Comparison of ENCODE assay signal across 8 cellular contexts in genomic region chr4:152100378-152101201, GRCh38.
DNase-seq lines count a peak whose midpoint lies in the region; ATAC-seq, FAIRE-seq and TF ChIP-seq lines count a peak whose summit lies in the region.

No MANE protein-coding gene starts in this region.

- no peaks in the 10 kb centered on the region for H3K9me2 ChIP-seq in PC-3 (replicated peaks; ENCODE audit: low read length)

- no peaks in the 10 kb centered on the region for H3K36me3 ChIP-seq in PC-3 (ENCODE audit: low read depth, low read length)

- H2AFZ ChIP-seq in PC-3 (ENCODE audit: low read length) = peak overlapping the region; percentile 47

- peaks cover 90% of the 10 kb centered on the region for H3K4me1 Mint-ChIP-seq in activated naive CD4-positive, alpha-beta T cell treated with anti-CD3 and anti-CD28 coated beads, Interleukin-2, amount 10 ng/mL, durations not matched to agents 7 days and 5 days
- H3K4me1 Mint-ChIP-seq in naive thymus-derived CD8-positive, alpha-beta T cell = peaks cover 53 to 96% (median 94%) of the 10 kb centered on the region in 4 donors

- H3K27me3 Mint-ChIP-seq in activated naive CD4-positive, alpha-beta T cell treated with anti-CD3 and anti-CD28 coated beads, Interleukin-2, amount 10 ng/mL, durations not matched to agents 7 days and 5 days = no peaks in the 10 kb centered on the region
- no peaks in the 10 kb centered on the region for H3K27me3 Mint-ChIP-seq in naive thymus-derived CD8-positive, alpha-beta T cell

- no peak for TF ChIP-seq CTCF in PC-3 (conservative IDR thresholded peaks at IDR 0.05; ENCODE audit: low read depth, low read length)

- peaks cover 35% of the 10 kb centered on the region for H3K36me3 Mint-ChIP-seq in activated naive CD4-positive, alpha-beta T cell treated with anti-CD3 and anti-CD28 coated beads, Interleukin-2, amount 10 ng/mL, durations not matched to agents 7 days and 5 days
- peaks cover 0 to 12% (median 10%) of the 10 kb centered on the region in 3 donors for H3K36me3 Mint-ChIP-seq in naive thymus-derived CD8-positive, alpha-beta T cell

- peak overlapping the region; percentile 98 for H3K27ac Mint-ChIP-seq in activated naive CD4-positive, alpha-beta T cell treated with anti-CD3 and anti-CD28 coated beads, Interleukin-2, amount 10 ng/mL, durations not matched to agents 7 days and 5 days
- peak overlapping the region; percentile 96 to 100 (median 98) for H3K27ac Mint-ChIP-seq in naive thymus-derived CD8-positive, alpha-beta T cell

- 0 out of 2 replicates have a peak overlapping the region, but pooled peaks have one; percentile 27 for H3K4me3 ChIP-seq in PC-3 (ENCODE audit: low read length)

- TSS peak; percentile 66 for BruUV-seq in PC-3 (replicated peaks; lab: Mats Ljungman, UMichigan)

- peak overlapping the region; percentile 60 for H3K4me2 ChIP-seq in PC-3 (ENCODE audit: low read length)

- peaks cover 9% of the 10 kb centered on the region for H3K9me3 Mint-ChIP-seq in activated naive CD4-positive, alpha-beta T cell treated with anti-CD3 and anti-CD28 coated beads, Interleukin-2, amount 10 ng/mL, durations not matched to agents 7 days and 5 days
- no peaks in the 10 kb centered on the region for H3K9me3 Mint-ChIP-seq in naive thymus-derived CD8-positive, alpha-beta T cell

- H3K9ac ChIP-seq in PC-3 (ENCODE audit: low read length) = peak overlapping the region; percentile 60

- H3K79me2 ChIP-seq in PC-3 (ENCODE audit: low read length) = no peaks in the 10 kb centered on the region

- FAIRE-seq in frontal cortex (lab: Jason Lieb, UNC) = no peak
- FAIRE-seq in HTR-8/SVneo (lab: Jason Lieb, UNC) = no peak

- POLR2A ChIA-PET in PC-3 (lab: Charles Lee; ENCODE audit: unreplicated experiment) = no interaction called here
- POLR2A ChIA-PET in naive thymus-derived CD8-positive, alpha-beta T cell (lab: Charles Lee) = interaction anchor here (0.6 to 10.8 kb wide), 23 partner anchors 10 to 436 kb away, joined by 3 to 112 read pairs (median 4); partner anchors contain the start of gene FBXW7

- CTCF ChIA-PET in PC-3 (lab: Charles Lee) = no interaction called here
- CTCF ChIA-PET in activated naive CD4-positive, alpha-beta T cell treated with anti-CD3 and anti-CD28 coated beads, Interleukin-2, amount 10 ng/mL, durations not matched to agents 7 days and 5 days (lab: Charles Lee) = interaction anchor here (0.9 to 2.3 kb wide), 7 partner anchors 8 to 308 kb away, joined by 3 to 10 read pairs (median 3); no protein-coding TSS in a partner anchor

- no peaks in the 10 kb centered on the region for H3K9me3 ChIP-seq in PC-3 (ENCODE audit: low read length)

- DNase-seq in PC-3 = peak; percentile 80
- peak; percentile 91 for DNase-seq in activated naive CD4-positive, alpha-beta T cell treated with anti-CD3 and anti-CD28 coated beads, Interleukin-2, amount 10 ng/mL, durations not matched to agents 7 days and 5 days
- DNase-seq in naive thymus-derived CD8-positive, alpha-beta T cell = peak; percentile 41 to 95 (median 88)
- no peak for DNase-seq in frontal cortex (ENCODE audit: low spot score in 2 of 2)
- no peak for DNase-seq in HTR-8/SVneo (ENCODE audit: insufficient read length, low spot score)
- no peak for DNase-seq in GF-D8 (lab: John Stamatoyannopoulos, UW)
- DNase-seq in NCI-H146 (lab: John Stamatoyannopoulos, UW) = no peak

- peak overlapping the region; percentile 56 for H3K4me3 Mint-ChIP-seq in activated naive CD4-positive, alpha-beta T cell treated with anti-CD3 and anti-CD28 coated beads, Interleukin-2, amount 10 ng/mL, durations not matched to agents 7 days and 5 days
- H3K4me3 Mint-ChIP-seq in naive thymus-derived CD8-positive, alpha-beta T cell = peak overlapping the region; percentile 80 to 94 (median 88)

- peak overlapping the region; percentile 87 for H3K27ac ChIP-seq in PC-3 (ENCODE audit: low read length)

- intact Hi-C loops in PC-3 (cut with micrococcal nuclease) = loop anchor here (10.0 kb wide), 2 partner anchors 176 to 254 kb away; no protein-coding TSS in a partner anchor

- H3K27me3 ChIP-seq in PC-3 (ENCODE audit: low read length) = no peaks in the 10 kb centered on the region

- ATAC-seq in GM19035 (IDR thresholded peaks at IDR 0.05; ENCODE audit: unreplicated experiment) (peak; percentile 61), PC-3 (peak; percentile 72)
- peak; percentile 80 to 86 for ATAC-seq in naive thymus-derived CD8-positive, alpha-beta T cell

- H3K4me1 ChIP-seq in PC-3 (ENCODE audit: insufficient read depth, low read length) = peaks cover 51% of the 10 kb centered on the region

- H4K20me1 ChIP-seq in PC-3 (ENCODE audit: low read length) = no peaks in the 10 kb centered on the region

- peaks cover 5% of the 10 kb centered on the region for H3F3A ChIP-seq in PC-3 (ENCODE audit: low read length, unreplicated experiment)

Comparison
In these comparisons a context has a peak if more than half of its experiments do, and no peak if none do; other contexts are left out.
1. DNase-seq: peak in PC-3 (single experiment), activated naive CD4-positive, alpha-beta T cell treated with anti-CD3 and anti-CD28 coated beads, Interleukin-2, amount 10 ng/mL, durations not matched to agents 7 days and 5 days (single experiment) and naive thymus-derived CD8-positive, alpha-beta T cell (10 of 10); none in frontal cortex (0 of 2), HTR-8/SVneo (single experiment), GF-D8 (single experiment) and NCI-H146 (single experiment).
2. Peak in every context shown above with its lines, with median percentiles within 50 percentile points of each other: ATAC-seq.